8 cellular contexts compared by ENCODE assay signal in genomic region chr16:19716728-19717127, GRCh38. TPM values are rescaled to one million over a fixed set of nuclear protein-coding genes. Genes with fewer than 3 reads are reported as not detected.
DNase-seq lines count a peak whose midpoint lies in the region; ATAC-seq and TF ChIP-seq lines count a peak whose summit lies in the region.
"Not testable (repeated sequence)": the region's sequence is repeated elsewhere in the genome, so short reads cannot be mapped to it uniquely, and the experiment has no call there.

No MANE protein-coding gene starts in this region.

- H4K20me1 ChIP-seq in H9 (ENCODE audit: control insufficient read depth, insufficient read depth, insufficient read length); hepatocyte (ENCODE audit: insufficient read depth, poor library complexity, severe bottlenecking): not testable (repeated sequence)

- H2BK20ac ChIP-seq in H9 (ENCODE audit: low read depth, low read length, poor library complexity, severe bottlenecking) = not testable (repeated sequence)

- H2AFZ ChIP-seq in H9 (ENCODE audit: low read length) = not testable (repeated sequence)
- peak overlapping the region; percentile 93 for H2AFZ ChIP-seq in hepatocyte

- not testable (repeated sequence) for H3K23ac ChIP-seq in H9 (ENCODE audit: insufficient read length, low read depth, low read length)

- H3K4me2 ChIP-seq in H9 (ENCODE audit: insufficient read depth, insufficient read length, low read length) (peak overlapping the region; percentile 99), hepatocyte (peak overlapping the region; percentile 91)

- H3K4me3 ChIP-seq in A673 (ENCODE audit: low read depth, low read length, poor library complexity, severe bottlenecking) (peak overlapping the region; percentile 81), duodenal mucosa (ENCODE audit: low read depth in 1 of 2, low read length in 2 of 2) (peak overlapping the region; percentile 90), hepatocyte (peak overlapping the region; percentile 96), spleen (peak overlapping the region in 6 of 8 donors; percentile 96 to 100 (median 100))

- peak overlapping the region; percentile 94 for H3K9ac ChIP-seq in H9 (ENCODE audit: extremely low read depth, insufficient read length, low read length)
- H3K9ac ChIP-seq in duodenal mucosa (ENCODE audit: low read depth in 1 of 2, low read length in 2 of 2) = not testable (repeated sequence)

- H3K14ac ChIP-seq in H9 (ENCODE audit: insufficient read depth, low read length) = not testable (repeated sequence)

- H3K36me3 ChIP-seq in A673 (ENCODE audit: insufficient read depth, low read length, poor library complexity, severe bottlenecking) (peaks cover 24% of the 10 kb centered on the region), duodenal mucosa (ENCODE audit: control insufficient read depth in 1 of 2, insufficient read depth in 2 of 2, low read length in 2 of 2) (peaks cover 3 to 22% of the 10 kb centered on the region in 2 donors), spleen (peaks cover 0 to 33% (median 19%) of the 10 kb centered on the region in 6 donors)
- H3K36me3 ChIP-seq in hepatocyte (replicated peaks; ENCODE audit: insufficient read depth, low read depth) = not testable (repeated sequence)

- H3K4me1 Mint-ChIP-seq in H9 (peaks cover 37 to 59% of the 10 kb centered on the region in 2 experiments), natural killer cell (peaks cover 28 to 37% of the 10 kb centered on the region in 2 donors)
- H3K4me1 Mint-ChIP-seq in activated T-helper 2 cell treated with anti-CD3 and anti-CD28 coated beads, Interferon-gamma antibody, Interleukin-2, Interleukin-4, amounts not matched to agents 10 μg/mL and 5 μg/mL and 100 μg/mL, durations not matched to agents 14 hours and 24 hours and 36 hours (ENCODE audit: low read depth) = not testable (repeated sequence)

- H3K27ac Mint-ChIP-seq in H9 = peak overlapping the region in 2 of 3 experiments; percentile 56 to 99; a peak in 3 of 7 replicates
- not testable (repeated sequence) for H3K27ac Mint-ChIP-seq in activated T-helper 2 cell treated with anti-CD3 and anti-CD28 coated beads, Interferon-gamma antibody, Interleukin-2, Interleukin-4, amounts not matched to agents 10 μg/mL and 5 μg/mL and 100 μg/mL, durations not matched to agents 14 hours and 24 hours and 36 hours
- H3K27ac Mint-ChIP-seq in natural killer cell = peak overlapping the region; percentile 79 to 86

- H3K27ac ChIP-seq in A673 (ENCODE audit: low read depth, low read length, poor library complexity, severe bottlenecking); H9 (ENCODE audit: insufficient read length, low read depth, low read length); duodenal mucosa (ENCODE audit: low read depth, low read length); spleen: not testable (repeated sequence)
- H3K27ac ChIP-seq in RWPE1 (peak overlapping the region; percentile 91), hepatocyte (peak overlapping the region; percentile 82)

- not testable (repeated sequence) for H3K9me3 Mint-ChIP-seq in H9; activated T-helper 2 cell treated with anti-CD3 and anti-CD28 coated beads, Interferon-gamma antibody, Interleukin-2, Interleukin-4, amounts not matched to agents 10 μg/mL and 5 μg/mL and 100 μg/mL, durations not matched to agents 14 hours and 24 hours and 36 hours; natural killer cell

- H2BK5ac ChIP-seq in H9 (ENCODE audit: insufficient read length, low read length) = not testable (repeated sequence)

- intact Hi-C loops in A673 (cut with micrococcal nuclease; ENCODE audit: unreplicated experiment) = loop anchor here (2.0 kb wide), 1 partner anchor 20 kb away; no protein-coding TSS in a partner anchor
- intact Hi-C loops in activated T-helper 2 cell treated with anti-CD3 and anti-CD28 coated beads, Interferon-gamma antibody, Interleukin-2, Interleukin-4, amounts not matched to agents 10 μg/mL and 5 μg/mL and 100 μg/mL, durations not matched to agents 14 hours and 24 hours and 36 hours (cut with micrococcal nuclease) = loop anchor here (5.0 kb wide), 1 partner anchor 171 kb away; no protein-coding TSS in a partner anchor
- intact Hi-C loops in natural killer cell (cut with micrococcal nuclease); spleen (cut with DNase I; ENCODE audit: low total_unique reads): not testable (repeated sequence)

- not testable (repeated sequence) for H2BK120ac ChIP-seq in H9 (ENCODE audit: low read depth, low read length, poor library complexity, severe bottlenecking)

- not testable (repeated sequence) for H4K5ac ChIP-seq in H9 (ENCODE audit: insufficient read length, low read depth, low read length)

- not testable (repeated sequence) for H3K23me2 ChIP-seq in H9 (ENCODE audit: insufficient read length, low read depth, low read length, poor library complexity, severe bottlenecking)

- not testable (repeated sequence) for H3K79me1 ChIP-seq in H9 (ENCODE audit: insufficient read depth, low read depth, low read length, poor library complexity, severe bottlenecking)

- ATAC-seq in natural killer cell = not testable (repeated sequence)

- not testable (repeated sequence) for TF ChIP-seq POLR2A in spleen (IDR thresholded peaks at IDR 0.05)

- not testable (repeated sequence) for H3K27me3 Mint-ChIP-seq in H9 (ENCODE audit: low read depth); activated T-helper 2 cell treated with anti-CD3 and anti-CD28 coated beads, Interferon-gamma antibody, Interleukin-2, Interleukin-4, amounts not matched to agents 10 μg/mL and 5 μg/mL and 100 μg/mL, durations not matched to agents 14 hours and 24 hours and 36 hours (ENCODE audit: low read depth); natural killer cell (ENCODE audit: low read depth in 2 of 2)

- POLR2A ChIA-PET in A673 (lab: Charles Lee; ENCODE audit: low non-redundant PET); RWPE1 (lab: Yijun Ruan, JAX; ENCODE audit: low non-redundant PET): not testable (repeated sequence)

- H3K4ac ChIP-seq in H9 (ENCODE audit: low read depth, low read length) = not testable (repeated sequence)

- H4K91ac ChIP-seq in H9 (ENCODE audit: insufficient read length, low read depth, low read length) = not testable (repeated sequence)

- not testable (repeated sequence) for H2BK15ac ChIP-seq in H9 (ENCODE audit: low read depth, low read length)

- BruUV-seq in A673 (replicated peaks; lab: Mats Ljungman, UMichigan) = not testable (repeated sequence)

- not testable (repeated sequence) for H4K8ac ChIP-seq in H9 (replicated peaks; ENCODE audit: insufficient read length, low read depth, low read length)

- peaks cover 36 to 53% (median 40%) of the 10 kb centered on the region in 3 experiments for H3K36me3 Mint-ChIP-seq in H9 (ENCODE audit: insufficient read depth in 1 of 3, low read depth in 3 of 3)
- peaks cover 27% of the 10 kb centered on the region for H3K36me3 Mint-ChIP-seq in activated T-helper 2 cell treated with anti-CD3 and anti-CD28 coated beads, Interferon-gamma antibody, Interleukin-2, Interleukin-4, amounts not matched to agents 10 μg/mL and 5 μg/mL and 100 μg/mL, durations not matched to agents 14 hours and 24 hours and 36 hours (ENCODE audit: low read depth)
- H3K36me3 Mint-ChIP-seq in natural killer cell = peaks cover 11% of the 10 kb centered on the region

- H3K9me3 ChIP-seq in A673 (ENCODE audit: low read depth, low read length, poor library complexity, severe bottlenecking); H9 (ENCODE audit: control insufficient read depth, low read depth, low read length); duodenal mucosa (ENCODE audit: control insufficient read depth in 1 of 2, low read length in 2 of 2); hepatocyte (ENCODE audit: low read depth); spleen: not testable (repeated sequence)

- H3K9me2 ChIP-seq in hepatocyte (replicated peaks; ENCODE audit: insufficient read depth) = not testable (repeated sequence)

- H3K18ac ChIP-seq in H9 (ENCODE audit: insufficient read length, low read depth, low read length) = not testable (repeated sequence)

- H3T11ph ChIP-seq in H9 (ENCODE audit: low read length) = not testable (repeated sequence)

- H3K4me3 Mint-ChIP-seq in H9 = peak overlapping the region; percentile 98 to 99
- peak overlapping the region; percentile 93 for H3K4me3 Mint-ChIP-seq in activated T-helper 2 cell treated with anti-CD3 and anti-CD28 coated beads, Interferon-gamma antibody, Interleukin-2, Interleukin-4, amounts not matched to agents 10 μg/mL and 5 μg/mL and 100 μg/mL, durations not matched to agents 14 hours and 24 hours and 36 hours (ENCODE audit: low read depth)
- peak overlapping the region; percentile 95 for H3K4me3 Mint-ChIP-seq in natural killer cell

- not testable (repeated sequence) for H3K27me3 ChIP-seq in A673 (replicated peaks; ENCODE audit: insufficient read depth, low read depth, low read length, poor library complexity); H9 (ENCODE audit: insufficient read depth, low read length); duodenal mucosa (ENCODE audit: control insufficient read depth in 1 of 2, insufficient read depth in 2 of 2, low read length in 2 of 2); hepatocyte; spleen (replicated peaks in 1 of 7)

- H3K56ac ChIP-seq in H9 (ENCODE audit: insufficient read length, low read depth, low read length) = not testable (repeated sequence)

- not testable (repeated sequence) for TF ChIP-seq CTCF in A673 (conservative IDR thresholded peaks at IDR 0.05; ENCODE audit: low read depth, low read length); H9 (conservative IDR thresholded peaks at IDR 0.05); RWPE1 (conservative IDR thresholded peaks at IDR 0.05; ENCODE audit: low read depth); hepatocyte (IDR thresholded peaks at IDR 0.05; ENCODE audit: poor library complexity); natural killer cell (IDR thresholded peaks at IDR 0.05); spleen (IDR thresholded peaks at IDR 0.05 in 8 of 11, conservative IDR thresholded peaks at IDR 0.05 in 3 of 11)

- not testable (repeated sequence) for H3K4me1 ChIP-seq in A673 (ENCODE audit: insufficient read depth, low read length, poor library complexity, severe bottlenecking); H9 (ENCODE audit: insufficient read depth, low read length)
- peaks cover 20 to 23% of the 10 kb centered on the region in 2 donors for H3K4me1 ChIP-seq in duodenal mucosa (ENCODE audit: control insufficient read depth in 1 of 2, insufficient read depth in 2 of 2, low read length in 2 of 2)
- peaks cover 18% of the 10 kb centered on the region for H3K4me1 ChIP-seq in hepatocyte (ENCODE audit: insufficient read depth)
- peaks cover 10 to 32% (median 28%) of the 10 kb centered on the region in 6 donors for H3K4me1 ChIP-seq in spleen

- H3K79me2 ChIP-seq in H9 (ENCODE audit: insufficient read depth, low read length) = peaks cover 35% of the 10 kb centered on the region
- H3K79me2 ChIP-seq in hepatocyte = peaks cover 68% of the 10 kb centered on the region

- not testable (repeated sequence) for H2BK12ac ChIP-seq in H9 (ENCODE audit: insufficient read length, low read depth, low read length)

- WGBS in H9 (ENCODE audit: extremely low coverage, insufficient read length, low lambda C conversion rate) = no CpG with 5 or more reads among the region's 11 CpGs
- WGBS in hepatocyte (ENCODE audit: low lambda C conversion rate, missing lambda C conversion rate) = 19% methylated on average over 11 of the region's 11 CpGs
- 64 to 87% (median 70%) methylated on average over 11 of the region's 11 CpGs for WGBS in spleen, 5 donors

- not testable (repeated sequence) for H2AK5ac ChIP-seq in H9 (ENCODE audit: insufficient read length, low read length)

- CTCF ChIA-PET in A673 (lab: Charles Lee); RWPE1 (lab: Yijun Ruan, JAX): not testable (repeated sequence)

- not testable (repeated sequence) for DNase-seq in A673 (ENCODE audit: low spot score); H9; RWPE1 (ENCODE audit: low spot score); activated T-helper 2 cell treated with anti-CD3 and anti-CD28 coated beads, Interferon-gamma antibody, Interleukin-2, Interleukin-4, amounts not matched to agents 10 μg/mL and 5 μg/mL and 100 μg/mL, durations not matched to agents 14 hours and 24 hours and 36 hours (ENCODE audit: low spot score); hepatocyte (ENCODE audit: low spot score); natural killer cell; spleen

RNA-seq across cellular contexts. Expression of gene KNOP1, which starts 1.3 kb away (rescaled TPM):
- total RNA-seq in A673 (2021) = 65.0 and 68.9 TPM in 2 replicates
- 88.4 and 93.9 TPM in 2 replicates for total RNA-seq in H9 (2021)
- 29.2 and 30.1 TPM in 2 replicates for total RNA-seq in activated T-helper 2 cell treated with anti-CD3 and anti-CD28 coated beads, Interferon-gamma antibody, Interleukin-2, Interleukin-4, amounts not matched to agents 10 μg/mL and 5 μg/mL and 100 μg/mL, durations not matched to agents 14 hours and 24 hours and 36 hours
- total RNA-seq in hepatocyte = 19.4 and 22.0 TPM in 2 replicates
- 28.2 and 30.4 TPM in 2 replicates for polyA plus RNA-seq in hepatocyte
- total RNA-seq in natural killer cell = 1 to 10 TPM; 5.6 to 8.0 (median 6.9) TPM
- 10 to 100 TPM in 4 of 7 donors, 1 to 10 TPM in 3; 8.1 to 13.7 (median 10.4) TPM for total RNA-seq in spleen
- 10 to 100 TPM in 1 of 3 donors, 1 to 10 TPM in 2; 7.1 to 10.7 (median 7.4) TPM for polyA plus RNA-seq in spleen

RNA-seq across cellular contexts. Expression of gene IQCK, which starts 1.3 kb away (rescaled TPM):
- 11.2 and 14.1 TPM in 2 replicates for total RNA-seq in A673 (2021)
- total RNA-seq in H9 (2021) = 5.8 and 9.0 TPM in 2 replicates
- total RNA-seq in activated T-helper 2 cell treated with anti-CD3 and anti-CD28 coated beads, Interferon-gamma antibody, Interleukin-2, Interleukin-4, amounts not matched to agents 10 μg/mL and 5 μg/mL and 100 μg/mL, durations not matched to agents 14 hours and 24 hours and 36 hours = 0.89 and 1.0 TPM in 2 replicates
- 9.7 and 11.8 TPM in 2 replicates for total RNA-seq in hepatocyte
- polyA plus RNA-seq in hepatocyte = 7.2 and 12.0 TPM in 2 replicates
- 1 to 10 TPM in 1 of 3 donors, under 1 TPM in 2; 0.38 to 1.8 (median 0.68) TPM for total RNA-seq in natural killer cell
- 10 to 100 TPM in 3 of 7 donors, 1 to 10 TPM in 4; 5.1 to 19.9 (median 8.3) TPM for total RNA-seq in spleen
- polyA plus RNA-seq in spleen = 1 to 10 TPM; 3.6 to 4.7 (median 4.5) TPM
